1 cellular context compared by ENCODE assay signal in the genomic region with DNA sequence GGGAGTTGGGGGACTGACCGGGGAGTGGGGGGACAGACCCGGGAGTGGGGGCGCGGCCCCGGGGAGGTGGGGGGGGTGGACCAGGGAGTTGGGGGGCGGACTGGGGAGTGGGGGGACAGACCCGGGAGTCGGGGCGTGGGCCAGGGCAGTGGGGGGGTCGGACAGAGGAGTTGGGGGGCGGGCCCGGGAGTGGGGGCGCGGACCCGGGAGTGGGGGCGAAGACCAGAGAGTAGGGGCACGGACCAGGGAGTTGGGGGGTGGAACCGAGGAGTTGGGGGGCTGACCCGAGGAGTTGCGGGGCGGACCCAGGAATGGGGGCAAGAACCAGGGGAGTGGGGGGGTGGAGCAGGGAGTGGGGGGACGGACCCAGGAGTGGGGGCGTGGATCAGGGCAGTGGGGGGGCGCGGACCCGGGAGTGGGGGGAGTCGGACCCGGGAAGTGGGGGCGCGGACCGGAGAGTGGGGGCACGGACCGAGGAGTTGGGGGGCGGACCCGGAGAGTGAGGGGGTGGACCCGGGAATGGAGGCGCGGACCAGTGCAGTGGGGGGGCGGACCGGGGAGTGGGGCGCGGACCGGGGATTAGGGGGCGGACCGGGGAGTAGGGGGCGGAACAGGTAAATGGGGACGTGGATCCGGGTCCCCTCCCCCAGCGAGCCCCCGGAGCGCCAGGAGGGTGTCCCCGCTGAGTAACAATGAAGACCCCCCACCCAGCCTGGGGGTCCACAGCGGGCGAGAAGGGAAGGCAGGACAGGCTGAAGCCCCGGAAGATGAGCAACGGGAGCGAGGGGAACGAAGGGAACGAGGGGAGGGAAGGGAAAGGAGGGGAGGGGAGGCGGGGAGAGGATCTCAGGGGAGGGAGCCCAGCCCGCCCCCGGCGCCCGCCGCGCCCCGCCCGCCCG.
TF ChIP-seq lines count a peak whose summit lies in the region.

No MANE protein-coding gene starts in this region.

TF ChIP-seq in K562, 482 proteins besides CTCF, POLR2A, EP300 and RAD21 (continued from another document):
- TF ChIP-seq, protein P1, sequence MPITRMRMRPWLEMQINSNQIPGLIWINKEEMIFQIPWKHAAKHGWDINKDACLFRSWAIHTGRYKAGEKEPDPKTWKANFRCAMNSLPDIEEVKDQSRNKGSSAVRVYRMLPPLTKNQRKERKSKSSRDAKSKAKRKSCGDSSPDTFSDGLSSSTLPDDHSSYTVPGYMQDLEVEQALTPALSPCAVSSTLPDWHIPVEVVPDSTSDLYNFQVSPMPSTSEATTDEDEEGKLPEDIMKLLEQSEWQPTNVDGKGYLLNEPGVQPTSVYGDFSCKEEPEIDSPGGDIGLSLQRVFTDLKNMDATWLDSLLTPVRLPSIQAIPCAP (CRISPR knock-in tag; IDR thresholded peaks at IDR 0.05; ENCODE audit: borderline replicate concordance): no peak
- TF ChIP-seq YY1 (IDR thresholded peaks at IDR 0.05; ENCODE audit: borderline replicate concordance in 1 of 3, control insufficient read depth in 1 of 3, extremely low read depth in 1 of 3, insufficient read depth in 3 of 3, insufficient read length in 1 of 3, insufficient replicate concordance in 2 of 3, low read depth in 1 of 3, low read length in 2 of 3): peak in 1 of 3 experiments; percentile 44
- TF ChIP-seq BRD4 (IDR thresholded peaks at IDR 0.05): 0 out of 2 replicates have a peak, but pooled peaks have one; percentile 29
